ENCODE assay signal across 26 cellular contexts in the genomic region with DNA sequence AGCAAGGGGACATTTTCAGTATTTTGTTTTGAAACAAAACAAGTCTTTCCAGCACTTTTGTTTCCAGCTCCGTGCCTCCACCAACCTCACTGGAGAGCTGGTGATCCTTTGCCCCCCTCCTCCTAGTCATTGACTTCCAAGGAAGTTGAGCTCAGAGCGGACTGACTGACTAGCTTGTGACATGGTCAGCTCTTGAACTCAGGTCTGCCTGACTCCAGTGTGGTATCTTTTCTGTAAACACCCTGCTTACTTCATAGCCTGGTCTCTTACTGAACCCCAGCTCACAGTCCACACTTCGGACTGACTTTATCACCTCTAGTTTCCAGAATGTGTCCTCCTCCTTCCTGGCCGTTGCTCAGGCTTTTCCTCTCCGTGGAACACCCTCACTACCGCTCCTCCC. TPM values are rescaled to one million over a fixed set of nuclear protein-coding genes. Genes with fewer than 3 reads are reported as not detected.
DNase-seq lines count a peak whose midpoint lies in the region; ATAC-seq, FAIRE-seq and TF ChIP-seq lines count a peak whose summit lies in the region.
"Had no signal": no experiment of that assay in that cellular context is flagged by ENCODE, and none has a peak within 500 bp of the region (broad histone marks: within the 10 kb centered on the region; RNA-seq: fewer than 3 reads in every experiment).

No MANE protein-coding gene starts in this region.

- H3K9ac ChIP-seq in mesenchymal stem cell (ENCODE audit: low read length) = peak overlapping the region; percentile 20

- H4K91ac ChIP-seq in mesenchymal stem cell (ENCODE audit: low read length) = peak overlapping the region; percentile 6

- H3K4ac ChIP-seq in mesenchymal stem cell (ENCODE audit: low read depth in 1 of 2, low read length in 2 of 2) = peak overlapping the region in 1 of 2 experiments; percentile 35

- H3K27ac ChIP-seq in mesenchymal stem cell (ENCODE audit: low read length, poor library complexity, severe bottlenecking) = no peak overlapping the region
- H3K27ac ChIP-seq: suprapubic skin had no signal

- no peaks in the 10 kb centered on the region for H3K9me3 ChIP-seq in mesenchymal stem cell (ENCODE audit: control insufficient read depth, low read length)
- H3K9me3 ChIP-seq: ascending aorta, suprapubic skin had no signal

- H2BK12ac ChIP-seq in mesenchymal stem cell (ENCODE audit: low read length in 2 of 2) = peak overlapping the region; percentile 7 to 49

- H2AK5ac ChIP-seq in mesenchymal stem cell (ENCODE audit: low read length, severe bottlenecking) = peak overlapping the region; percentile 14

- H2BK120ac ChIP-seq in mesenchymal stem cell (ENCODE audit: low read depth, low read length) = no peak overlapping the region

- no peaks in the 10 kb centered on the region for H3K36me3 Mint-ChIP-seq in HFFc6 (ENCODE audit: low read depth)
- H3K36me3 Mint-ChIP-seq in stimulated activated naive B cell treated with anti-CD40 and anti-IgM and Interleukin-4, amounts not matched to agents 10 μg/mL and 1 μg/mL and 100 μg/mL, for 72 hours = peaks cover 0 to 1% of the 10 kb centered on the region in 2 donors
- H3K36me3 Mint-ChIP-seq: activated naive CD8-positive, alpha-beta T cell; memory B cell; naive thymus-derived CD8-positive, alpha-beta T cell had no signal

- no peak overlapping the region for H3K4me2 ChIP-seq in mesenchymal stem cell (ENCODE audit: low read length, poor library complexity, severe bottlenecking)

- ATAC-seq in stimulated activated naive B cell treated with anti-CD40 and anti-IgM and Interleukin-4, amounts not matched to agents 10 μg/mL and 1 μg/mL and 100 μg/mL, for 72 hours (replicated peaks) = no peak
- ATAC-seq in HG02840 (IDR thresholded peaks at IDR 0.05; ENCODE audit: low FRiP score, unreplicated experiment) = no peak
- ATAC-seq: naive thymus-derived CD8-positive, alpha-beta T cell; sciatic nerve had no signal

- no peaks in the 10 kb centered on the region for H3K9me3 Mint-ChIP-seq in HFFc6
- H3K9me3 Mint-ChIP-seq in stimulated activated naive B cell treated with anti-CD40 and anti-IgM and Interleukin-4, amounts not matched to agents 10 μg/mL and 1 μg/mL and 100 μg/mL, for 72 hours = no peaks in the 10 kb centered on the region
- H3K9me3 Mint-ChIP-seq: activated T-helper 2 cell treated with anti-CD3 and anti-CD28 coated beads, Interferon-gamma antibody, Interleukin-2, Interleukin-4, amounts not matched to agents 10 μg/mL and 5 μg/mL and 100 μg/mL, durations not matched to agents 14 hours and 24 hours and 36 hours; endodermal cell; memory B cell; naive thymus-derived CD8-positive, alpha-beta T cell had no signal

- peak overlapping the region; percentile 44; the same call in 1 of the 2 replicates for H3K4me3 Mint-ChIP-seq in HFFc6
- H3K4me3 Mint-ChIP-seq in stimulated activated naive B cell treated with anti-CD40 and anti-IgM and Interleukin-4, amounts not matched to agents 10 μg/mL and 1 μg/mL and 100 μg/mL, for 72 hours = no peak overlapping the region
- H3K4me3 Mint-ChIP-seq: activated naive CD8-positive, alpha-beta T cell; endodermal cell; memory B cell; naive thymus-derived CD8-positive, alpha-beta T cell had no signal

- no peak overlapping the region for H3K14ac ChIP-seq in mesenchymal stem cell (ENCODE audit: low read length in 2 of 2)

- no peak overlapping the region for H3K23ac ChIP-seq in mesenchymal stem cell (ENCODE audit: low read length in 2 of 2)

- H3K4me3 ChIP-seq in choroid plexus epithelial cell (ENCODE audit: low read depth, low read length) (peak overlapping the region; percentile 1), mesenchymal stem cell (ENCODE audit: insufficient read depth in 1 of 2, low read depth in 1 of 2, low read length in 2 of 2) (no peak overlapping the region)
- H3K4me3 ChIP-seq: suprapubic skin had no signal

- H3K27me3 ChIP-seq in mesenchymal stem cell (ENCODE audit: control insufficient read depth in 1 of 2, insufficient read depth in 1 of 2, low read length in 2 of 2) = no peaks in the 10 kb centered on the region
- H3K27me3 ChIP-seq: ascending aorta, suprapubic skin had no signal

- no peaks in the 10 kb centered on the region for H3K79me1 ChIP-seq in mesenchymal stem cell (replicated peaks; ENCODE audit: low read length, poor library complexity, severe bottlenecking)

- peaks cover 12% of the 10 kb centered on the region for H3K4me1 ChIP-seq in mesenchymal stem cell (ENCODE audit: control insufficient read depth, insufficient read depth, low read depth, low read length)

- H4K8ac ChIP-seq in mesenchymal stem cell (ENCODE audit: low read length) = peak overlapping the region; percentile 33

- no peak overlapping the region for H2AFZ ChIP-seq in mesenchymal stem cell (ENCODE audit: low read depth, low read length)

- H2BK15ac ChIP-seq in mesenchymal stem cell (ENCODE audit: low read depth, poor library complexity, severe bottlenecking) = no peak overlapping the region

- no peaks in the 10 kb centered on the region; the same call in 1 of the 2 replicates for H3K27me3 Mint-ChIP-seq in HFFc6 (ENCODE audit: insufficient read depth)
- no peaks in the 10 kb centered on the region for H3K27me3 Mint-ChIP-seq in stimulated activated naive B cell treated with anti-CD40 and anti-IgM and Interleukin-4, amounts not matched to agents 10 μg/mL and 1 μg/mL and 100 μg/mL, for 72 hours
- H3K27me3 Mint-ChIP-seq: activated naive CD8-positive, alpha-beta T cell; naive thymus-derived CD8-positive, alpha-beta T cell had no signal

- no peaks in the 10 kb centered on the region for H3K36me3 ChIP-seq in mesenchymal stem cell (ENCODE audit: control insufficient read depth in 1 of 2, insufficient read depth in 2 of 2, low read depth in 1 of 2, low read length in 2 of 2)
- H3K36me3 ChIP-seq: ascending aorta, suprapubic skin had no signal

- FAIRE-seq in GM12891 (lab: Jason Lieb, UNC) = no peak

- no peak for TF ChIP-seq CTCF in HFFc6 (IDR thresholded peaks at IDR 0.05)
- TF ChIP-seq CTCF in choroid plexus epithelial cell (conservative IDR thresholded peaks at IDR 0.05; ENCODE audit: low read depth, low read length) = no peak

- 80% methylated on average over 6 of the region's 6 CpGs for WGBS in mesenchymal stem cell

- H3K4me1 Mint-ChIP-seq in HFFc6 (ENCODE audit: low read depth) = peaks cover 83% of the 10 kb centered on the region
- H3K4me1 Mint-ChIP-seq in stimulated activated naive B cell treated with anti-CD40 and anti-IgM and Interleukin-4, amounts not matched to agents 10 μg/mL and 1 μg/mL and 100 μg/mL, for 72 hours = peaks cover 18 to 38% of the 10 kb centered on the region in 2 donors

- TF ChIP-seq POLR2A in GM12891 (IDR thresholded peaks at IDR 0.05; ENCODE audit: low read depth, low read length) = no peak

- H3K27ac Mint-ChIP-seq in HFFc6 = peak overlapping the region; percentile 66
- H3K27ac Mint-ChIP-seq in stimulated activated naive B cell treated with anti-CD40 and anti-IgM and Interleukin-4, amounts not matched to agents 10 μg/mL and 1 μg/mL and 100 μg/mL, for 72 hours = peak overlapping the region; percentile 91
- H3K27ac Mint-ChIP-seq: activated naive CD8-positive, alpha-beta T cell; activated T-helper 2 cell treated with anti-CD3 and anti-CD28 coated beads, Interferon-gamma antibody, Interleukin-2, Interleukin-4, amounts not matched to agents 10 μg/mL and 5 μg/mL and 100 μg/mL, durations not matched to agents 14 hours and 24 hours and 36 hours; CD4-positive, CD25-positive, alpha-beta regulatory T cell; endodermal cell; memory B cell had no signal

- H2BK5ac ChIP-seq in mesenchymal stem cell (ENCODE audit: low read depth, low read length, poor library complexity, severe bottlenecking) = no peak overlapping the region

- H3K18ac ChIP-seq in mesenchymal stem cell (ENCODE audit: low read depth in 1 of 2, low read length in 2 of 2) = peak overlapping the region in 1 of 2 experiments; percentile 84

- DNase-seq in HFFc6 = no peak
- peak; percentile 66 for DNase-seq in choroid plexus epithelial cell (ENCODE audit: low read depth)
- peak; percentile 58 for DNase-seq in mesenchymal stem cell
- DNase-seq in stimulated activated naive B cell treated with anti-CD40 and anti-IgM and Interleukin-4, amounts not matched to agents 10 μg/mL and 1 μg/mL and 100 μg/mL, for 72 hours = no peak
- no peak for DNase-seq in GM03348 (ENCODE audit: low spot score)
- no peak for DNase-seq in NCI-H1694 (lab: John Stamatoyannopoulos, UW)
- no peak for DNase-seq in GM12891 (ENCODE audit: insufficient read length, low spot score)
- DNase-seq: activated CD8-positive, alpha-beta memory T cell treated with anti-CD3 and anti-CD28 coated beads, Interleukin-2, amount 50 U/mL, for 4 hours; CD4-positive, CD25-positive, alpha-beta regulatory T cell; cerebellar nuclear complex; DMS153; endodermal cell; GDM1; Kasumi-1; naive thymus-derived CD8-positive, alpha-beta T cell; NCI-H1930; NCI-H2227 treated with DMSO at 0.1 percent for 48 hours; posterior cingulate gyrus; T-helper 1 cell had no signal

TF ChIP-seq in GM12891, 5 proteins besides CTCF, POLR2A, EP300 and RAD21:
- no peak for TF ChIP-seq POLR2AphosphoS5 (IDR thresholded peaks at IDR 0.05; ENCODE audit: low read depth, low read length)

RNA-seq across cellular contexts. Expression of gene JUN, which starts 35.9 kb away (rescaled TPM):
- 10 to 100 TPM; 80.5 to 91.1 (median 82.2) TPM for total RNA-seq in HFFc6 (2021; fragmentation: NEBNext Ultra II Directional; extraction: Animal tissue kit (Norgen Biotek cat#: 25700))
- 118 TPM for polyA plus RNA-seq in mesenchymal stem cell (2013, experiment 1 of 2)
- polyA plus RNA-seq in mesenchymal stem cell (2013, experiment 2 of 2) = 114 TPM
- polyA plus RNA-seq in GM12891 (2012; ENCODE audit: low read depth, missing spikeins) = 12.5 TPM

Comparison
In these comparisons a context has a peak if more than half of its experiments do, and no peak if none do; other contexts are left out.
1. DNase-seq: peak in choroid plexus epithelial cell (single experiment) and mesenchymal stem cell (single experiment); none in HFFc6 (single experiment), stimulated activated naive B cell treated with anti-CD40 and anti-IgM and Interleukin-4, amounts not matched to agents 10 μg/mL and 1 μg/mL and 100 μg/mL, for 72 hours (single experiment), GM03348 (single experiment), NCI-H1694 (single experiment) and GM12891 (single experiment).